Comparison of ENCODE assay signal across 11 cellular contexts in genomic region chr3:194328080-194328571, GRCh38. TPM values are rescaled to one million over a fixed set of nuclear protein-coding genes. Genes with fewer than 3 reads are reported as not detected.
A peak's percentile ranks its signal among the peaks of the same experiment; 100 is the strongest.
DNase-seq lines count a peak whose midpoint lies in the region; ATAC-seq, FAIRE-seq and TF ChIP-seq lines count a peak whose summit lies in the region.
"Had no signal": no experiment of that assay in that cellular context is flagged by ENCODE, and none has a peak within 500 bp of the region (broad histone marks: within the 10 kb centered on the region; RNA-seq: fewer than 3 reads in every experiment).

No MANE protein-coding gene starts in this region.

- H3K9ac ChIP-seq in HepG2 (ENCODE audit: insufficient read depth, low read depth, low read length) = no peak overlapping the region
- H3K9ac ChIP-seq: BLaER1 treated with 17β-estradiol and CSF1 and Interleukin-3, amounts not matched to agents 10 nM and 100 nM had no signal

- H3K27ac ChIP-seq in HepG2 (ENCODE audit: extremely low read length, insufficient read depth, low read length) (no peak overlapping the region), right lobe of liver (no peak overlapping the region)
- H3K27ac ChIP-seq: BLaER1 treated with 17β-estradiol and CSF1 and Interleukin-3, amounts not matched to agents 10 nM and 100 nM; body of pancreas; VCaP had no signal

- H3K4me1 ChIP-seq in HepG2 (ENCODE audit: insufficient read depth, low read length) = peaks cover 82% of the 10 kb centered on the region
- H3K4me1 ChIP-seq in right lobe of liver = peaks cover 0 to 30% (median 13%) of the 10 kb centered on the region in 4 donors

- H3K4me2 ChIP-seq in HepG2 (ENCODE audit: low read depth, low read length) = no peak overlapping the region
- H3K4me2 ChIP-seq: BLaER1 treated with 17β-estradiol and CSF1 and Interleukin-3, amounts not matched to agents 10 nM and 100 nM had no signal

- CTCF ChIA-PET in HepG2 (lab: Yijun Ruan, JAX; ENCODE audit: low intra/inter-chr PET ratio, low total read pairs) = no interaction called here

- no peak for TF ChIP-seq RAD21 in HepG2 (CRISPR knock-in tag; IDR thresholded peaks at IDR 0.05)

- H4K20me1 ChIP-seq in HepG2 (ENCODE audit: insufficient read depth, low read length) = no peaks in the 10 kb centered on the region
- H4K20me1 ChIP-seq: BLaER1 treated with 17β-estradiol and CSF1 and Interleukin-3, amounts not matched to agents 10 nM and 100 nM had no signal

- no peaks in the 10 kb centered on the region for H3K36me3 ChIP-seq in HepG2 (replicated peaks in 1 of 2; ENCODE audit: control insufficient read depth in 1 of 2, insufficient read depth in 2 of 2, low read length in 2 of 2)
- no peaks in the 10 kb centered on the region for H3K36me3 ChIP-seq in right lobe of liver
- H3K36me3 ChIP-seq: BLaER1 treated with 17β-estradiol and CSF1 and Interleukin-3, amounts not matched to agents 10 nM and 100 nM had no signal

- TF ChIP-seq EP300 in HepG2 (IDR thresholded peaks at IDR 0.05; ENCODE audit: low read depth in 2 of 2, low read length in 2 of 2) = no peak
- no peak for TF ChIP-seq EP300 in HepG2 (CRISPR knock-in tag; IDR thresholded peaks at IDR 0.05; ENCODE audit: borderline replicate concordance)

- intact Hi-C loops in HepG2 (cut with micrococcal nuclease; ENCODE audit: unreplicated experiment) (no loop called here), right lobe of liver (cut with DNase I) (no loop called here)

- no peak overlapping the region for H2AFZ ChIP-seq in HepG2 (ENCODE audit: low read length)

- 75% methylated on average over 24 of the region's 24 CpGs for WGBS in HepG2 (ENCODE audit: low lambda C conversion rate)
- WGBS in right lobe of liver (ENCODE audit: insufficient coverage, low coverage, low lambda C conversion rate, missing lambda C conversion rate) = 50% methylated on average over 3 of the region's 24 CpGs

- H3K27ac Mint-ChIP-seq in T-helper 2 cell treated with Interferon-gamma antibody and Interleukin-4, amounts not matched to agents 5 μg/mL and 100 μg/mL, for 36 hours = no peak overlapping the region

- H3K4me1 Mint-ChIP-seq in T-helper 2 cell treated with Interferon-gamma antibody and Interleukin-4, amounts not matched to agents 5 μg/mL and 100 μg/mL, for 36 hours (ENCODE audit: low read depth) = no peaks in the 10 kb centered on the region

- FAIRE-seq in HepG2 (lab: Jason Lieb, UNC) = no peak
- no peak for FAIRE-seq in urothelium cell line (lab: Jason Lieb, UNC)

- ATAC-seq in HepG2 (peak; percentile 11; the same call in 2 of the 3 replicates), right lobe of liver (no peak), HG03565 (IDR thresholded peaks at IDR 0.05; ENCODE audit: unreplicated experiment) (no peak)
- ATAC-seq: body of pancreas had no signal

- H3K27me3 ChIP-seq in HepG2 (ENCODE audit: control insufficient read depth in 1 of 2, insufficient read depth in 2 of 2, low read length in 2 of 2) (no peaks in the 10 kb centered on the region), right lobe of liver (no peaks in the 10 kb centered on the region)

- no peaks in the 10 kb centered on the region for H3K36me3 Mint-ChIP-seq in T-helper 2 cell treated with Interferon-gamma antibody and Interleukin-4, amounts not matched to agents 5 μg/mL and 100 μg/mL, for 36 hours (ENCODE audit: low read depth)

- H3K79me2 ChIP-seq in HepG2 (ENCODE audit: insufficient read depth, low read length) = no peaks in the 10 kb centered on the region

- POLR2A ChIA-PET in HepG2 (lab: Yijun Ruan, JAX) = no interaction called here

- in situ Hi-C loops in HepG2 (cut with HindIII; ENCODE audit: extremely low pct_ligation_motif_present, low pct_unique_long_range_greater_than_20kb) = no loop called here

- TF ChIP-seq CTCF in HepG2 (CRISPR knock-in tag; IDR thresholded peaks at IDR 0.05) (no peak), right lobe of liver (IDR thresholded peaks at IDR 0.05) (no peak), fibroblast of pulmonary artery (IDR thresholded peaks at IDR 0.05; ENCODE audit: low read length, missing control alignments) (no peak)

- no TSS peak for BruUV-seq in HepG2 (replicated peaks; lab: Mats Ljungman, UMichigan)

- no peaks in the 10 kb centered on the region for H3K9me3 ChIP-seq in HepG2 (ENCODE audit: low read length)
- H3K9me3 ChIP-seq in right lobe of liver = no peaks in the 10 kb centered on the region
- H3K9me3 ChIP-seq: body of pancreas had no signal

- H3K4me3 Mint-ChIP-seq in T-helper 2 cell treated with Interferon-gamma antibody and Interleukin-4, amounts not matched to agents 5 μg/mL and 100 μg/mL, for 36 hours = no peak overlapping the region

- no peak for TF ChIP-seq POLR2A in HepG2 (IDR thresholded peaks at IDR 0.05; ENCODE audit: insufficient read depth in 1 of 2, low read depth in 2 of 2, low read length in 2 of 2)
- no peak for TF ChIP-seq POLR2A in right lobe of liver (IDR thresholded peaks at IDR 0.05)

- H3K27me3 Mint-ChIP-seq in T-helper 2 cell treated with Interferon-gamma antibody and Interleukin-4, amounts not matched to agents 5 μg/mL and 100 μg/mL, for 36 hours (ENCODE audit: low read depth) = peaks cover 16% of the 10 kb centered on the region

- no peaks in the 10 kb centered on the region for H3K9me3 Mint-ChIP-seq in T-helper 2 cell treated with Interferon-gamma antibody and Interleukin-4, amounts not matched to agents 5 μg/mL and 100 μg/mL, for 36 hours

- H3K4me3 ChIP-seq in HepG2 (replicated peaks in 1 of 3; ENCODE audit: insufficient read depth in 1 of 3, low read depth in 2 of 3, low read length in 3 of 3) (no peak overlapping the region), right lobe of liver (no peak overlapping the region), fibroblast of pulmonary artery (replicated peaks; ENCODE audit: low read depth, low read length) (no peak overlapping the region)
- H3K4me3 ChIP-seq: BLaER1 treated with 17β-estradiol and CSF1 and Interleukin-3, amounts not matched to agents 10 nM and 100 nM; body of pancreas had no signal

- DNase-seq in HepG2 (ENCODE audit: low spot score) = no peak
- DNase-seq in right lobe of liver = no peak
- peak; percentile 23 for DNase-seq in T-helper 2 cell treated with Interferon-gamma antibody and Interleukin-4, amounts not matched to agents 5 μg/mL and 100 μg/mL, for 36 hours (ENCODE audit: low spot score)
- DNase-seq in fibroblast of pulmonary artery (ENCODE audit: low read depth) = peak; percentile 55
- DNase-seq in urothelium cell line (ENCODE audit: low spot score) = peak; percentile 52
- DNase-seq in NCI-H2171 treated with DMSO at 0.1 percent for 48 hours (lab: John Stamatoyannopoulos, UW) = no peak
- no peak for DNase-seq in activated gamma-delta T cell (lab: John Stamatoyannopoulos, UW)

TF ChIP-seq in HepG2, 621 proteins besides CTCF, POLR2A, EP300 and RAD21 (continues in another document):
- no peak for TF ChIP-seq ZNF430 (CRISPR knock-in tag; IDR thresholded peaks at IDR 0.05)
- TF ChIP-seq ZNF224 (CRISPR knock-in tag; IDR thresholded peaks at IDR 0.05) = no peak

RNA-seq across cellular contexts. Expression of gene CPN2, which starts 23.0 kb away (rescaled TPM):
- total RNA-seq in HepG2 (2016; rRNA removed; fragmentation: Illumina TruSeq; extraction: Trizol) (16.3 and 27.7 TPM in 2 replicates), right lobe of liver (100 to 1,000 TPM; 173 to 307 (median 202) TPM)
- total RNA-seq in HepG2 (2016; cell fraction: cytosol; rRNA removed; fragmentation: Illumina TruSeq; extraction: Trizol; ENCODE audit: low read depth) = 4.8 and 4.9 TPM in 2 replicates
- total RNA-seq in HepG2 (2016; cell fraction: insoluble cytoplasmic fraction; rRNA removed; fragmentation: Illumina TruSeq; extraction: Trizol) = 11.8 and 26.8 TPM in 2 replicates
- total RNA-seq in HepG2 (2016; cell fraction: membrane; rRNA removed; fragmentation: Illumina TruSeq; extraction: Trizol) = 14.4 and 15.6 TPM in 2 replicates
- 34.1 and 42.6 TPM in 2 replicates for total RNA-seq in HepG2 (2016; cell fraction: nucleus; rRNA removed; fragmentation: Illumina TruSeq; extraction: Trizol)
- 26.7 and 29.3 TPM in 2 replicates for polyA plus RNA-seq in HepG2 (2011; rRNA removed)
- polyA plus RNA-seq in HepG2 (2011; cell fraction: cytosol; rRNA removed) = 12.6 and 16.6 TPM in 2 replicates
- 18.2 and 18.5 TPM in 2 replicates for polyA plus RNA-seq in HepG2 (2011; cell fraction: nucleus; rRNA removed)
- polyA plus RNA-seq in HepG2 (2012) = 19.0 and 20.2 TPM in 2 replicates
- polyA plus RNA-seq in HepG2 (2016; cell fraction: cytosol; fragmentation: Illumina TruSeq; extraction: Trizol; ENCODE audit: low read depth) = 8.8 and 9.3 TPM in 2 replicates
- 27.5 and 38.0 TPM in 2 replicates for polyA plus RNA-seq in HepG2 (2016; cell fraction: insoluble cytoplasmic fraction; fragmentation: Illumina TruSeq; extraction: Trizol; ENCODE audit: low read depth)
- polyA plus RNA-seq in HepG2 (2016; cell fraction: membrane; fragmentation: Illumina TruSeq; extraction: Trizol; ENCODE audit: low read depth) = 18.2 and 23.6 TPM in 2 replicates
- polyA plus RNA-seq in HepG2 (2016; cell fraction: nucleus; fragmentation: Illumina TruSeq; extraction: Trizol; ENCODE audit: insufficient read depth, low read depth) = 100 and 101 TPM in 2 replicates
- polyA minus RNA-seq in HepG2 (2011; rRNA and poly(A)+ RNA removed; ENCODE audit: low replicate concordance) = 66.5 TPM in 1 of 2 replicates, not detected in the other
- 19.2 and 22.2 TPM in 2 replicates for polyA minus RNA-seq in HepG2 (2011; cell fraction: cytosol; rRNA and poly(A)+ RNA removed)
- polyA minus RNA-seq in HepG2 (2011; cell fraction: nucleus; rRNA and poly(A)+ RNA removed) = 6.3 and 7.8 TPM in 2 replicates
- total RNA-seq: body of pancreas had no signal

RNA-seq across cellular contexts. Expression of gene LRRC15, which starts 41.4 kb away (rescaled TPM):
- total RNA-seq in HepG2 (2016; rRNA removed; fragmentation: Illumina TruSeq; extraction: Trizol) (not detected in 2 replicates), right lobe of liver (under 1 TPM in 5 of 6 experiments, not detected in 1; 0.07 to 0.37 (median 0.09) TPM)
- total RNA-seq in HepG2 (2016; cell fraction: cytosol; rRNA removed; fragmentation: Illumina TruSeq; extraction: Trizol; ENCODE audit: low read depth) = not detected in 2 replicates
- not detected in 2 replicates for total RNA-seq in HepG2 (2016; cell fraction: insoluble cytoplasmic fraction; rRNA removed; fragmentation: Illumina TruSeq; extraction: Trizol)
- total RNA-seq in HepG2 (2016; cell fraction: membrane; rRNA removed; fragmentation: Illumina TruSeq; extraction: Trizol) = not detected in 2 replicates
- total RNA-seq in HepG2 (2016; cell fraction: nucleus; rRNA removed; fragmentation: Illumina TruSeq; extraction: Trizol) = not detected in 2 replicates
- not detected in 2 replicates for polyA plus RNA-seq in HepG2 (2011; rRNA removed)
- not detected in 2 replicates for polyA plus RNA-seq in HepG2 (2011; cell fraction: cytosol; rRNA removed)
- polyA plus RNA-seq in HepG2 (2011; cell fraction: nucleus; rRNA removed) = not detected in 2 replicates
- polyA plus RNA-seq in HepG2 (2012) = not detected in 2 replicates
- not detected in 2 replicates for polyA plus RNA-seq in HepG2 (2016; cell fraction: cytosol; fragmentation: Illumina TruSeq; extraction: Trizol; ENCODE audit: low read depth)
- polyA plus RNA-seq in HepG2 (2016; cell fraction: insoluble cytoplasmic fraction; fragmentation: Illumina TruSeq; extraction: Trizol; ENCODE audit: low read depth) = not detected in 2 replicates
- polyA plus RNA-seq in HepG2 (2016; cell fraction: membrane; fragmentation: Illumina TruSeq; extraction: Trizol; ENCODE audit: low read depth) = not detected in 2 replicates
- polyA plus RNA-seq in HepG2 (2016; cell fraction: nucleus; fragmentation: Illumina TruSeq; extraction: Trizol; ENCODE audit: insufficient read depth, low read depth) = not detected in 2 replicates
- polyA minus RNA-seq in HepG2 (2011; rRNA and poly(A)+ RNA removed; ENCODE audit: low replicate concordance) = 0.05 TPM in 1 of 2 replicates, not detected in the other
- not detected in 2 replicates for polyA minus RNA-seq in HepG2 (2011; cell fraction: cytosol; rRNA and poly(A)+ RNA removed)
- polyA minus RNA-seq in HepG2 (2011; cell fraction: nucleus; rRNA and poly(A)+ RNA removed) = not detected in 2 replicates

Comparison
In these comparisons a context has a peak if more than half of its experiments do, and no peak if none do; other contexts are left out.
1. DNase-seq: peak in T-helper 2 cell treated with Interferon-gamma antibody and Interleukin-4, amounts not matched to agents 5 μg/mL and 100 μg/mL, for 36 hours (single experiment), fibroblast of pulmonary artery (single experiment) and urothelium cell line (single experiment); none in HepG2 (single experiment), right lobe of liver (0 of 3), NCI-H2171 treated with DMSO at 0.1 percent for 48 hours (single experiment) and activated gamma-delta T cell (single experiment).